Comparison of ENCODE assay signal across 24 cellular contexts in the genomic region with DNA sequence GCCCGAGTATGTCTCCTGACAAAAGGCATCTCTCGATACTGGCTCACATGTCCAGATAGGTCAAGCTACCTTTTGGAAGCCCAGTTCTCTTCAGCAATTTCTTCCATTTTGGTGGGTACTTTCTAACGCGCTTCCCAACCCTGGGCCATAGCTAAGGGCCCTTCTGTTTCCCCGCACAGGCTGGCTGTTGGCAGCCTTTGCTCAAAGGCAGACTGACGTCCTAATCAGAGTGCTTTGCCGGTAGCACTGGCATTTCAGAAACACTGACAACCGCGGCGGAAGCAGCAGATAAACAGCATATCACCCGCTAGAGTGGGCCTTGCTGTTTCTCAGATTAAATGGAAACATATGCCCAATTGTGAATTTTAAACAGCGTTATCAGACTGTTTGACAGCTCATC. TPM values are rescaled to one million over a fixed set of nuclear protein-coding genes. Genes with fewer than 3 reads are reported as not detected.
DNase-seq lines count a peak whose midpoint lies in the region; ATAC-seq and TF ChIP-seq lines count a peak whose summit lies in the region.
"Had no signal": no experiment of that assay in that cellular context is flagged by ENCODE, and none has a peak within 500 bp of the region (broad histone marks: within the 10 kb centered on the region; RNA-seq: fewer than 3 reads in every experiment).

No MANE protein-coding gene starts in this region.

- H2BK5ac ChIP-seq in mesenchymal stem cell (ENCODE audit: low read depth, low read length, poor library complexity, severe bottlenecking) = no peak overlapping the region

- H3K79me1 ChIP-seq in mesenchymal stem cell (replicated peaks; ENCODE audit: low read length, poor library complexity, severe bottlenecking) = no peaks in the 10 kb centered on the region

- H4K8ac ChIP-seq in mesenchymal stem cell (ENCODE audit: low read length) = no peak overlapping the region

- H2BK15ac ChIP-seq in mesenchymal stem cell (ENCODE audit: low read depth, poor library complexity, severe bottlenecking) = no peak overlapping the region

- H4K20me1 ChIP-seq in GM23338 (replicated peaks; ENCODE audit: insufficient read depth) = no peaks in the 10 kb centered on the region
- H4K20me1 ChIP-seq: BLaER1 treated with 17β-estradiol and CSF1 and Interleukin-3, amounts not matched to agents 10 nM and 100 nM had no signal

- H2AFZ ChIP-seq in GM23338 (no peak overlapping the region), mesenchymal stem cell (ENCODE audit: low read depth, low read length) (no peak overlapping the region)

- H3K4me1 Mint-ChIP-seq in GM23338 = no peaks in the 10 kb centered on the region
- no peaks in the 10 kb centered on the region for H3K4me1 Mint-ChIP-seq in chondrocyte (ENCODE audit: low read depth)
- H3K4me1 Mint-ChIP-seq: CD14-positive monocyte; CD8-positive, alpha-beta memory T cell had no signal

- DNase-seq in Right ventricle myocardium inferior (ENCODE audit: missing footprints) = no peak
- DNase-seq in right atrium auricular region (ENCODE audit: low spot score) = no peak
- peak; percentile 8 for DNase-seq in GM23338 (ENCODE audit: low spot score)
- peak; percentile 14 for DNase-seq in left ventricle myocardium inferior
- no peak for DNase-seq in mesenchymal stem cell
- no peak for DNase-seq in chondrocyte (ENCODE audit: low spot score)
- DNase-seq in T1000 (lab: John Stamatoyannopoulos, UW) = no peak
- DNase-seq: 8988T; ACHN; AML-193; BE2C; CD4-positive, alpha-beta T cell; CD8-positive, alpha-beta memory T cell; DMS 273 treated with DMSO at 0.1 percent for 48 hours; DMS79; EL; GDM1; H7; HCEC 1CT had no signal

- H3K36me3 Mint-ChIP-seq in GM23338 (ENCODE audit: low read depth) (no peaks in the 10 kb centered on the region), chondrocyte (ENCODE audit: low read depth) (no peaks in the 10 kb centered on the region)
- H3K36me3 Mint-ChIP-seq: CD14-positive monocyte; CD8-positive, alpha-beta memory T cell had no signal

- H3K4me3 Mint-ChIP-seq in GM23338 (no peak overlapping the region), chondrocyte (ENCODE audit: unreplicated experiment) (no peak overlapping the region)
- H3K4me3 Mint-ChIP-seq: CD14-positive monocyte; CD4-positive, alpha-beta T cell; CD8-positive, alpha-beta memory T cell had no signal

- H3F3A ChIP-seq in GM23338 (replicated peaks; ENCODE audit: low read depth) = no peaks in the 10 kb centered on the region

- no peak overlapping the region for H2BK12ac ChIP-seq in mesenchymal stem cell (ENCODE audit: low read length in 2 of 2)

- intact Hi-C loops in Right ventricle myocardium inferior (cut with DNase I) (no loop called here), left ventricle myocardium inferior (cut with micrococcal nuclease) (no loop called here)

- H3K79me2 ChIP-seq in GM23338 (replicated peaks; ENCODE audit: insufficient read depth) = no peaks in the 10 kb centered on the region

- no peaks in the 10 kb centered on the region for H3K9me3 Mint-ChIP-seq in GM23338
- H3K9me3 Mint-ChIP-seq in chondrocyte (ENCODE audit: low read depth) = no peaks in the 10 kb centered on the region
- H3K9me3 Mint-ChIP-seq: CD4-positive, alpha-beta T cell; CD8-positive, alpha-beta memory T cell had no signal

- no peaks in the 10 kb centered on the region for H3K27me3 ChIP-seq in right atrium auricular region
- H3K27me3 ChIP-seq in GM23338 (ENCODE audit: insufficient read depth) = no peaks in the 10 kb centered on the region
- H3K27me3 ChIP-seq in left ventricle myocardium inferior (ENCODE audit: low read depth) = peaks cover 16% of the 10 kb centered on the region
- H3K27me3 ChIP-seq in mesenchymal stem cell (ENCODE audit: control insufficient read depth in 1 of 2, insufficient read depth in 1 of 2, low read length in 2 of 2) = peaks cover 9 to 12% of the 10 kb centered on the region in 2 experiments
- H3K27me3 ChIP-seq: BE2C; BLaER1 treated with 17β-estradiol and CSF1 and Interleukin-3, amounts not matched to agents 10 nM and 100 nM had no signal

- H3K9me2 ChIP-seq in GM23338 (ENCODE audit: insufficient read depth) = no peaks in the 10 kb centered on the region; the same call in 1 of the 2 replicates

- H3K4me1 ChIP-seq in right atrium auricular region = no peaks in the 10 kb centered on the region
- H3K4me1 ChIP-seq in GM23338 (ENCODE audit: insufficient read depth) = no peaks in the 10 kb centered on the region
- no peaks in the 10 kb centered on the region for H3K4me1 ChIP-seq in left ventricle myocardium inferior
- H3K4me1 ChIP-seq in mesenchymal stem cell (ENCODE audit: control insufficient read depth, insufficient read depth, low read depth, low read length) = peaks cover 5% of the 10 kb centered on the region
- H3K4me1 ChIP-seq: A549, BE2C had no signal

- no peak overlapping the region for H3K27ac ChIP-seq in right atrium auricular region
- no peak overlapping the region for H3K27ac ChIP-seq in GM23338 (ENCODE audit: low read depth)
- H3K27ac ChIP-seq in left ventricle myocardium inferior (replicated peaks) = no peak overlapping the region
- no peak overlapping the region for H3K27ac ChIP-seq in mesenchymal stem cell (ENCODE audit: low read length, poor library complexity, severe bottlenecking)
- H3K27ac ChIP-seq: A549; BLaER1 treated with 17β-estradiol and CSF1 and Interleukin-3, amounts not matched to agents 10 nM and 100 nM had no signal

- H3K36me3 ChIP-seq in right atrium auricular region (no peaks in the 10 kb centered on the region), GM23338 (ENCODE audit: insufficient read depth) (no peaks in the 10 kb centered on the region), left ventricle myocardium inferior (no peaks in the 10 kb centered on the region), mesenchymal stem cell (ENCODE audit: control insufficient read depth in 1 of 2, insufficient read depth in 2 of 2, low read depth in 1 of 2, low read length in 2 of 2) (no peaks in the 10 kb centered on the region)
- H3K36me3 ChIP-seq: BE2C; BLaER1 treated with 17β-estradiol and CSF1 and Interleukin-3, amounts not matched to agents 10 nM and 100 nM had no signal

- H3K9me3 ChIP-seq in right atrium auricular region = no peaks in the 10 kb centered on the region
- H3K9me3 ChIP-seq in left ventricle myocardium inferior (replicated peaks) = no peaks in the 10 kb centered on the region
- H3K9me3 ChIP-seq in mesenchymal stem cell (ENCODE audit: control insufficient read depth, low read length) = no peaks in the 10 kb centered on the region
- H3K9me3 ChIP-seq: A549; BE2C; BLaER1 treated with 17β-estradiol and CSF1 and Interleukin-3, amounts not matched to agents 10 nM and 100 nM had no signal

- H3K27ac Mint-ChIP-seq in GM23338 = no peak overlapping the region
- H3K27ac Mint-ChIP-seq in chondrocyte (ENCODE audit: unreplicated experiment) = no peak overlapping the region
- H3K27ac Mint-ChIP-seq: CD14-positive monocyte; CD4-positive, alpha-beta T cell had no signal

- H3K18ac ChIP-seq in mesenchymal stem cell (ENCODE audit: low read depth in 1 of 2, low read length in 2 of 2) = no peak overlapping the region

- peak; percentile 39 for ATAC-seq in Right ventricle myocardium inferior
- ATAC-seq in GM23338 = no peak
- no peak for ATAC-seq in GM19397 (IDR thresholded peaks at IDR 0.05; ENCODE audit: unreplicated experiment)
- ATAC-seq: A549, GM12878 had no signal

- H2BK120ac ChIP-seq in mesenchymal stem cell (ENCODE audit: low read depth, low read length) = peak overlapping the region; percentile 49

- TF ChIP-seq CTCF in right atrium auricular region (IDR thresholded peaks at IDR 0.05) (no peak), GM23338 (conservative IDR thresholded peaks at IDR 0.05; ENCODE audit: low read depth in 2 of 2) (no peak), left ventricle myocardium inferior (IDR thresholded peaks at IDR 0.05; ENCODE audit: borderline replicate concordance) (no peak), chondrocyte (IDR thresholded peaks at IDR 0.05) (no peak)

- no peak overlapping the region for H4K91ac ChIP-seq in mesenchymal stem cell (ENCODE audit: low read length)

- H3K14ac ChIP-seq in mesenchymal stem cell (ENCODE audit: low read length in 2 of 2) = no peak overlapping the region

- H2AK5ac ChIP-seq in mesenchymal stem cell (ENCODE audit: low read length, severe bottlenecking) = no peak overlapping the region

- H3K27me3 Mint-ChIP-seq in GM23338 (ENCODE audit: insufficient read depth, low read depth, poor library complexity) = no peaks in the 10 kb centered on the region
- H3K27me3 Mint-ChIP-seq in chondrocyte (ENCODE audit: low read depth) = peaks cover 11% of the 10 kb centered on the region

- H3K9ac ChIP-seq in mesenchymal stem cell (ENCODE audit: low read length) = no peak overlapping the region
- H3K9ac ChIP-seq: BLaER1 treated with 17β-estradiol and CSF1 and Interleukin-3, amounts not matched to agents 10 nM and 100 nM had no signal

- no peak overlapping the region for H3K4ac ChIP-seq in mesenchymal stem cell (ENCODE audit: low read depth in 1 of 2, low read length in 2 of 2)

- no peak overlapping the region for H3K4me3 ChIP-seq in right atrium auricular region
- H3K4me3 ChIP-seq in GM23338 = no peak overlapping the region
- H3K4me3 ChIP-seq in left ventricle myocardium inferior = no peak overlapping the region
- no peak overlapping the region for H3K4me3 ChIP-seq in mesenchymal stem cell (ENCODE audit: insufficient read depth in 1 of 2, low read depth in 1 of 2, low read length in 2 of 2)
- H3K4me3 ChIP-seq: A549; BLaER1 treated with 17β-estradiol and CSF1 and Interleukin-3, amounts not matched to agents 10 nM and 100 nM; GM12878 had no signal

- H3K4me2 ChIP-seq in GM23338 (no peak overlapping the region), mesenchymal stem cell (ENCODE audit: low read length, poor library complexity, severe bottlenecking) (no peak overlapping the region)
- H3K4me2 ChIP-seq: A549; BLaER1 treated with 17β-estradiol and CSF1 and Interleukin-3, amounts not matched to agents 10 nM and 100 nM had no signal

- no peak overlapping the region for H3K23ac ChIP-seq in mesenchymal stem cell (ENCODE audit: low read length in 2 of 2)

- 79% methylated on average over 12 of the region's 12 CpGs for WGBS in mesenchymal stem cell

TF ChIP-seq in GM23338, 12 proteins besides CTCF, POLR2A, EP300 and RAD21 (continues in another document):
- TF ChIP-seq EZH2phosphoT487 (IDR thresholded peaks at IDR 0.05; ENCODE audit: unreplicated experiment) = no peak
- no peak for TF ChIP-seq ZNF331 (CRISPR knock-in tag; IDR thresholded peaks at IDR 0.05; ENCODE audit: low read depth)

RNA-seq across cellular contexts. Expression of gene MPHOSPH6, which starts 49.3 kb away (rescaled TPM):
- total RNA-seq in Right ventricle myocardium inferior (9.6 TPM), right atrium auricular region (1 to 10 TPM; 8.5 to 9.4 TPM), left ventricle myocardium inferior (11.3 TPM), chondrocyte (13.5 to 23.8 TPM (median 14.6 TPM) in 3 replicates)
- total RNA-seq in GM23338 (2014; rRNA removed; shearing (Covaris generic)) = 40.8 and 49.1 TPM in 2 replicates
- 91.1 and 94.7 TPM in 2 replicates for polyA plus RNA-seq in GM23338 (2016; fragmentation: Nextera tagmentation; extraction: Ambion mirVana)
- 57.1 TPM for polyA plus RNA-seq in mesenchymal stem cell (2013, experiment 1 of 2)
- polyA plus RNA-seq in mesenchymal stem cell (2013, experiment 2 of 2) = 62.8 TPM

Comparison
In these comparisons a context has a peak if more than half of its experiments do, and no peak if none do; other contexts are left out.
1. DNase-seq: peak in GM23338 (single experiment) and left ventricle myocardium inferior (single experiment); none in Right ventricle myocardium inferior (single experiment), right atrium auricular region (single experiment), mesenchymal stem cell (single experiment), chondrocyte (single experiment) and T1000 (single experiment).